Comparison of ENCODE assay signal across 19 cellular contexts in the genomic region with DNA sequence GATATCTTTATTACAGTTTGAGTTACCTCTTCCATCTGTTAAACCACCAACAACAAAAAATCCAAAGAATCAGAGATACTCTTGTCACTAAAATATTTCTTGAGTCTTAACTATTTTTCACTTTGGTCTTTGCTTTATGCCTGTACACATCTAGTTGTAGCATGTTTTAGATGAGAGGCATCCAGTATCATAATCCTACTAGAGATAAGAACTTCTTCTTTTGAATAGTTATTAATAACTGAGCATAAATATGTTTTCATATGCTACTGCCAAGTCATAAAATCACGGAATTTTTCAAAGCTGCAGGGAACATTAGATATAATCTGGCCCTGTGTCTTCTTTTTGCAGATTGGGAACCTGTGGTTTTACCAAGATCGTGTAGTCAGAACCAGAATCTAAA.
"Had no signal": no experiment of that assay in that cellular context is flagged by ENCODE, and none has a peak within 500 bp of the region (broad histone marks: within the 10 kb centered on the region; RNA-seq: fewer than 3 reads in every experiment).

No MANE protein-coding gene starts in this region.

- H3K9me3 ChIP-seq: adrenal gland, gastrocnemius medialis, left lung, prostate gland, right atrium auricular region, tibial nerve had no signal

- H3K27ac ChIP-seq: adrenal gland, gastrocnemius medialis, left lung, prostate gland, tibial nerve had no signal

- ATAC-seq: gastrocnemius medialis; left lung; stimulated activated naive CD8-positive, alpha-beta T cell treated with anti-CD3 and anti-CD28 coated beads, Interleukin-15, Interleukin-2, amounts not matched to agents 100 U/mL and 50 U/mL, for 24 hours had no signal

- H3K4me3 ChIP-seq: adrenal gland, gastrocnemius medialis, left lung, prostate gland, right atrium auricular region, tibial nerve had no signal

- H3K4me1 ChIP-seq: gastrocnemius medialis, prostate gland had no signal

- DNase-seq: activated CD4-positive, alpha-beta T cell treated with anti-CD3 and anti-CD28 coated beads, Interleukin-2, amount 50 U/mL, for 1 hour; activated CD4-positive, CD25-positive, alpha-beta regulatory T cell; activated CD8-positive, alpha-beta memory T cell treated with anti-CD3 and anti-CD28 coated beads for 24 hours; activated CD8-positive, alpha-beta memory T cell treated with anti-CD3 and anti-CD28 coated beads, Interleukin-2, amount 50 U/mL, for 48 hours; activated naive CD4-positive, alpha-beta T cell treated with Interleukin-2 at 50 U/mL for 16 hours; adrenal gland; effector CD4-positive, alpha-beta T cell; gastrocnemius medialis; head of caudate nucleus; kidney; left lung; midbrain; stimulated activated CD4-positive, alpha-beta T cell treated with anti-CD3 and anti-CD28 coated beads, Interleukin-12 subunit alpha, Interleukin-12 subunit beta, amount 100 ng/mL, for 4 hours; stimulated activated CD4-positive, alpha-beta T cell treated with anti-CD3 and anti-CD28 coated beads, Interleukin-1b, Interleukin-23, amount 100 ng/mL, for 48 hours; stimulated activated naive CD8-positive, alpha-beta T cell treated with anti-CD3 and anti-CD28 coated beads, Interleukin-15, Interleukin-2, amounts not matched to agents 100 U/mL and 50 U/mL, for 24 hours had no signal

- H3K27ac Mint-ChIP-seq: activated T-helper 2 cell treated with anti-CD3 and anti-CD28 coated beads, Interferon-gamma antibody, Interleukin-2, Interleukin-4, amounts not matched to agents 10 μg/mL and 5 μg/mL and 100 μg/mL, durations not matched to agents 14 hours and 24 hours and 36 hours had no signal

- H3K27me3 ChIP-seq: adrenal gland, gastrocnemius medialis, left lung, right atrium auricular region, tibial nerve had no signal

- H3K9me3 Mint-ChIP-seq: activated T-helper 2 cell treated with anti-CD3 and anti-CD28 coated beads, Interferon-gamma antibody, Interleukin-2, Interleukin-4, amounts not matched to agents 10 μg/mL and 5 μg/mL and 100 μg/mL, durations not matched to agents 14 hours and 24 hours and 36 hours had no signal

- H3K36me3 ChIP-seq: prostate gland had no signal
